9 cellular contexts compared by ENCODE assay signal in genomic region chr18:22223263-22223960, GRCh38. TPM values are rescaled to one million over a fixed set of nuclear protein-coding genes. Genes with fewer than 3 reads are reported as not detected.
A peak's percentile ranks its signal among the peaks of the same experiment; 100 is the strongest.
DNase-seq lines count a peak whose midpoint lies in the region; ATAC-seq and TF ChIP-seq lines count a peak whose summit lies in the region.
"Had no signal": no experiment of that assay in that cellular context is flagged by ENCODE, and none has a peak within 500 bp of the region (broad histone marks: within the 10 kb centered on the region; RNA-seq: fewer than 3 reads in every experiment).

No MANE protein-coding gene starts in this region.

- ATAC-seq in activated T-cell treated with anti-CD3 and anti-CD28 coated beads, Interleukin-2, amount 50 U/mL, for 72 hours (replicated peaks in 1 of 2), result peak; percentile 55 to 74
- no peak for ATAC-seq in HG02678 (IDR thresholded peaks at IDR 0.05; ENCODE audit: unreplicated experiment)
- no peak for ATAC-seq in GM21576 (IDR thresholded peaks at IDR 0.05; ENCODE audit: unreplicated experiment)

- TF ChIP-seq POLR2A in uterus (IDR thresholded peaks at IDR 0.05), result no peak

- no peaks in the 10 kb centered on the region for H3K4me1 ChIP-seq in uterus

- TF ChIP-seq CTCF in uterus (IDR thresholded peaks at IDR 0.05), result no peak

- H3K4me3 ChIP-seq in uterus, result no peak overlapping the region

- intact Hi-C loops in uterus (cut with DNase I; ENCODE audit: low total_unique reads), result no loop called here

- no peaks in the 10 kb centered on the region for H3K27me3 ChIP-seq in uterus

- peak overlapping the region in 1 of 2 donors; percentile 69 for H3K27ac ChIP-seq in uterus

- DNase-seq in activated T-cell treated with anti-CD3 and anti-CD28 coated beads, Interleukin-2, amount 50 U/mL, for 72 hours, result peak; percentile 22 to 25
- no peak for DNase-seq in activated T-cell treated with anti-CD3 and anti-CD28 coated beads, Interleukin-2, amount 50 U/mL, for 1 hour
- DNase-seq in amniotic epithelial cell (ENCODE audit: low read depth) (peak; percentile 96), kidney tubule cell (ENCODE audit: low spot score) (peak; percentile 96), uterus (peak; percentile 89 to 93), NCI-H526 treated with DMSO at 0.1 percent for 48 hours (lab: John Stamatoyannopoulos, UW) (no peak)
- DNase-seq: NCI-H2107 had no signal

- H3K36me3 ChIP-seq in uterus, result no peaks in the 10 kb centered on the region

- no peak overlapping the region for H3K27ac Mint-ChIP-seq in activated T-cell treated with anti-CD3 and anti-CD28 coated beads, Interleukin-2, amount 50 U/mL, for 72 hours

- no peak overlapping the region for H3K4me3 Mint-ChIP-seq in activated T-cell treated with anti-CD3 and anti-CD28 coated beads, Interleukin-2, amount 50 U/mL, for 72 hours

- no peaks in the 10 kb centered on the region for H3K9me3 ChIP-seq in uterus

- H3K27me3 Mint-ChIP-seq in activated T-cell treated with anti-CD3 and anti-CD28 coated beads, Interleukin-2, amount 50 U/mL, for 72 hours (ENCODE audit: low read depth), result no peaks in the 10 kb centered on the region

- peaks cover 5% of the 10 kb centered on the region for H3K4me1 Mint-ChIP-seq in activated T-cell treated with anti-CD3 and anti-CD28 coated beads, Interleukin-2, amount 50 U/mL, for 72 hours (ENCODE audit: low read depth)

- peaks cover 3 to 4% of the 10 kb centered on the region in 2 donors for H3K9me3 Mint-ChIP-seq in activated T-cell treated with anti-CD3 and anti-CD28 coated beads, Interleukin-2, amount 50 U/mL, for 72 hours

- no peaks in the 10 kb centered on the region for H3K36me3 Mint-ChIP-seq in activated T-cell treated with anti-CD3 and anti-CD28 coated beads, Interleukin-2, amount 50 U/mL, for 72 hours (ENCODE audit: insufficient read depth in 2 of 2)

RNA-seq across cellular contexts. Expression of gene GATA6, which starts 54.0 kb away (rescaled TPM):
- under 1 TPM; 0.39 to 0.43 TPM for total RNA-seq in activated T-cell treated with anti-CD3 and anti-CD28 coated beads, Interleukin-2, amount 50 U/mL, for 72 hours
- total RNA-seq in uterus, result 10 to 100 TPM; 28.2 to 59.6 (median 39.5) TPM

Comparison
In these comparisons a context has a peak if more than half of its experiments do, and no peak if none do; other contexts are left out.
1. DNase-seq: peak in activated T-cell treated with anti-CD3 and anti-CD28 coated beads, Interleukin-2, amount 50 U/mL, for 72 hours (2 of 2), amniotic epithelial cell (single experiment), kidney tubule cell (single experiment) and uterus (2 of 2); none in activated T-cell treated with anti-CD3 and anti-CD28 coated beads, Interleukin-2, amount 50 U/mL, for 1 hour (single experiment) and NCI-H526 treated with DMSO at 0.1 percent for 48 hours (single experiment).
2. ATAC-seq: peak in activated T-cell treated with anti-CD3 and anti-CD28 coated beads, Interleukin-2, amount 50 U/mL, for 72 hours (2 of 2); none in HG02678 (single experiment) and GM21576 (single experiment).
3. RNA of gene GATA6, which starts 54.0 kb away (total RNA-seq): 28.2 to 59.6 TPM in uterus; 0.39 to 0.43 TPM in activated T-cell treated with anti-CD3 and anti-CD28 coated beads, Interleukin-2, amount 50 U/mL, for 72 hours; every median in the first group is over 10 times any median in the second.